12 cellular contexts compared by ENCODE assay signal in genomic region chr7:46461334-46461777, GRCh38.
"Had no signal": no experiment of that assay in that cellular context is flagged by ENCODE, and none has a peak within 500 bp of the region (broad histone marks: within the 10 kb centered on the region; RNA-seq: fewer than 3 reads in every experiment).

No MANE protein-coding gene starts in this region.

- DNase-seq: activated CD4-positive, alpha-beta T cell treated with anti-CD3 and anti-CD28 coated beads for 4 hours; activated CD8-positive, alpha-beta memory T cell treated with anti-CD3 and anti-CD28 coated beads, Interleukin-2, amount 50 U/mL, for 4 hours; activated CD8-positive, alpha-beta T cell treated with anti-CD3 and anti-CD28 coated beads for 36 hours; activated naive CD4-positive, alpha-beta T cell treated with Interleukin-2 at 50 U/mL for 16 hours; gastrocnemius medialis; kidney glomerular epithelial cell; naive B cell; small intestine; transverse colon had no signal

- H3K9me3 ChIP-seq: gastrocnemius medialis had no signal

- H3K27ac ChIP-seq: gastrocnemius medialis, transverse colon, VCaP had no signal

- H3K36me3 ChIP-seq: gastrocnemius medialis, transverse colon had no signal

- H3K4me1 ChIP-seq: gastrocnemius medialis, transverse colon had no signal

- H3K27me3 ChIP-seq: gastrocnemius medialis, transverse colon had no signal

- H3K4me3 ChIP-seq: gastrocnemius medialis, transverse colon had no signal

- ATAC-seq: activated CD8-positive, alpha-beta T cell treated with anti-CD3 and anti-CD28 coated beads for 36 hours; esophagus mucosa; gastrocnemius medialis; stimulated activated memory B cell treated with anti-CD40 and anti-IgM and Interleukin-4, amounts not matched to agents 10 μg/mL and 1 μg/mL and 100 μg/mL, for 72 hours had no signal
